Comparison of ENCODE assay signal across 9 cellular contexts in genomic region chrX:12985336-12985735, GRCh38. TPM values are rescaled to one million over a fixed set of nuclear protein-coding genes. Genes with fewer than 3 reads are reported as not detected.
A peak's percentile ranks its signal among the peaks of the same experiment; 100 is the strongest.
DNase-seq lines count a peak whose midpoint lies in the region; ATAC-seq and TF ChIP-seq lines count a peak whose summit lies in the region.
"Had no signal": no experiment of that assay in that cellular context is flagged by ENCODE, and none has a peak within 500 bp of the region (broad histone marks: within the 10 kb centered on the region; RNA-seq: fewer than 3 reads in every experiment).

No MANE protein-coding gene starts in this region.

- peaks cover 57% of the 10 kb centered on the region for H3K4me1 Mint-ChIP-seq in T-helper 1 cell treated with Interleukin-12 subunit alpha and Interleukin-12 subunit beta and Interleukin-4 antibody, amounts not matched to agents 30 μg/mL and 1 μg/mL, for 36 hours (ENCODE audit: low read depth)
- H3K4me1 Mint-ChIP-seq in activated naive CD8-positive, alpha-beta T cell (ENCODE audit: low read depth), result peaks cover 77% of the 10 kb centered on the region
- peaks cover 17% of the 10 kb centered on the region for H3K4me1 Mint-ChIP-seq in progenitor cell of endocrine pancreas (ENCODE audit: low read depth)

- peaks cover 4% of the 10 kb centered on the region for H3K9me3 Mint-ChIP-seq in T-helper 1 cell treated with Interleukin-12 subunit alpha and Interleukin-12 subunit beta and Interleukin-4 antibody, amounts not matched to agents 30 μg/mL and 1 μg/mL, for 36 hours
- H3K9me3 Mint-ChIP-seq in activated naive CD8-positive, alpha-beta T cell (ENCODE audit: low read depth), result no peaks in the 10 kb centered on the region
- peaks cover 29% of the 10 kb centered on the region for H3K9me3 Mint-ChIP-seq in progenitor cell of endocrine pancreas (ENCODE audit: low read depth)

- peak overlapping the region; percentile 95 for H3K27ac Mint-ChIP-seq in T-helper 1 cell treated with Interleukin-12 subunit alpha and Interleukin-12 subunit beta and Interleukin-4 antibody, amounts not matched to agents 30 μg/mL and 1 μg/mL, for 36 hours
- peak overlapping the region; percentile 98 for H3K27ac Mint-ChIP-seq in activated naive CD8-positive, alpha-beta T cell
- H3K27ac Mint-ChIP-seq in progenitor cell of endocrine pancreas, result peak overlapping the region; percentile 90

- no peak for DNase-seq in T-helper 1 cell
- DNase-seq in progenitor cell of endocrine pancreas (ENCODE audit: low spot score, unreplicated experiment), result no peak
- no peak for DNase-seq in NCI-H2107 treated with DMSO at 0.1 percent for 48 hours (lab: John Stamatoyannopoulos, UW; ENCODE audit: unreplicated experiment)
- no peak for DNase-seq in NCI-H1048 (lab: John Stamatoyannopoulos, UW)
- DNase-seq in GM03348 (ENCODE audit: low spot score), result no peak

- peak overlapping the region; percentile 24 for H3K4me3 Mint-ChIP-seq in T-helper 1 cell treated with Interleukin-12 subunit alpha and Interleukin-12 subunit beta and Interleukin-4 antibody, amounts not matched to agents 30 μg/mL and 1 μg/mL, for 36 hours
- peak overlapping the region; percentile 76 for H3K4me3 Mint-ChIP-seq in activated naive CD8-positive, alpha-beta T cell
- H3K4me3 Mint-ChIP-seq in progenitor cell of endocrine pancreas (ENCODE audit: low read depth), result no peak overlapping the region

- TF ChIP-seq CTCF in progenitor cell of endocrine pancreas (IDR thresholded peaks at IDR 0.05; ENCODE audit: unreplicated experiment), result no peak

- ATAC-seq in HG02981 (IDR thresholded peaks at IDR 0.05; ENCODE audit: unreplicated experiment), result peak; percentile 13

- peaks cover 12% of the 10 kb centered on the region for H3K36me3 Mint-ChIP-seq in T-helper 1 cell treated with Interleukin-12 subunit alpha and Interleukin-12 subunit beta and Interleukin-4 antibody, amounts not matched to agents 30 μg/mL and 1 μg/mL, for 36 hours (ENCODE audit: low read depth)
- peaks cover 2% of the 10 kb centered on the region for H3K36me3 Mint-ChIP-seq in activated naive CD8-positive, alpha-beta T cell
- H3K36me3 Mint-ChIP-seq in progenitor cell of endocrine pancreas (ENCODE audit: insufficient read depth), result peaks cover 3% of the 10 kb centered on the region

- no peaks in the 10 kb centered on the region for H3K27me3 Mint-ChIP-seq in T-helper 1 cell treated with Interleukin-12 subunit alpha and Interleukin-12 subunit beta and Interleukin-4 antibody, amounts not matched to agents 30 μg/mL and 1 μg/mL, for 36 hours (ENCODE audit: low read depth)
- H3K27me3 Mint-ChIP-seq in activated naive CD8-positive, alpha-beta T cell, result no peaks in the 10 kb centered on the region
- H3K27me3 Mint-ChIP-seq in progenitor cell of endocrine pancreas, result no peaks in the 10 kb centered on the region

RNA-seq across cellular contexts. Expression of gene TMSB4X, which starts 10.4 kb away (rescaled TPM):
- 1,699 and 1,780 TPM in 2 replicates for total RNA-seq in progenitor cell of endocrine pancreas

RNA-seq across cellular contexts. Expression of gene FAM9C, which starts 59.1 kb away (rescaled TPM):
- total RNA-seq in progenitor cell of endocrine pancreas, result not detected in 2 replicates
- total RNA-seq: suprapubic skin had no signal
